ENCODE assay signal across 11 cellular contexts in the genomic region with DNA sequence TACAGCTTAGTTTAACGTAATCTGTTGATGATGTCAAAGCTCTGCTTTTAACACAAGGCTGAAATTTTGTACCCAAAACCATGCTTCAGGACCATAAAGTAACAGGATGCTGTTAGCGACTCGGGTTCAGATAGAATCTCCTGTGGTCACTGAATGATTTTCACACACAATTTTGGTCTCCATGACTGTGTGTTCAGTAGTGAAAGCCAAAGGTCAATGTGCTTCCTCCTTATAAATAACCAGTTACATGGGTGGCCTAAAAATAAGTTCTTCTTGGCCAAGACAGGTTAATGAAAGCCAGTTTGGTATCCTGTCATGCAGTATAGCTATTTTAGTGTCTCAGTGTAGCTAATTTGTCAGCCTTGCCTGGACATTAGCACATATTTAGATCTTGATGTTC. TPM values are rescaled to one million over a fixed set of nuclear protein-coding genes. Genes with fewer than 3 reads are reported as not detected.
DNase-seq lines count a peak whose midpoint lies in the region; ATAC-seq and TF ChIP-seq lines count a peak whose summit lies in the region.
"Had no signal": no experiment of that assay in that cellular context is flagged by ENCODE, and none has a peak within 500 bp of the region (broad histone marks: within the 10 kb centered on the region; RNA-seq: fewer than 3 reads in every experiment).

No MANE protein-coding gene starts in this region.

- H3K27ac ChIP-seq in skeletal muscle tissue (ENCODE audit: low read depth, low read length): peak overlapping the region; percentile 95
- H3K27ac ChIP-seq in gastroesophageal sphincter: no peak overlapping the region
- no peak overlapping the region for H3K27ac ChIP-seq in PC-9

- H3K9me3 ChIP-seq in skeletal muscle tissue (ENCODE audit: control insufficient read depth in 3 of 3, low read length in 3 of 3): no peaks in the 10 kb centered on the region
- no peaks in the 10 kb centered on the region for H3K9me3 ChIP-seq in gastroesophageal sphincter
- no peaks in the 10 kb centered on the region for H3K9me3 ChIP-seq in PC-9 (ENCODE audit: insufficient read depth, low read depth)

- no peak for DNase-seq in Right ventricle myocardium inferior (ENCODE audit: missing footprints)
- no peak for DNase-seq in cardiac septum (ENCODE audit: low spot score)
- DNase-seq in stimulated activated CD4-positive, alpha-beta T cell treated with anti-CD3 and anti-CD28 coated beads, Interleukin-4, amount 100 ng/mL, for 24 hours: no peak
- DNase-seq in PC-9: no peak
- DNase-seq: activated CD4-positive, alpha-beta T cell treated with anti-CD3 and anti-CD28 coated beads for 36 hours; NCI-H1436; PC-3 had no signal

- peaks cover 2 to 10% (median 5%) of the 10 kb centered on the region in 3 donors for H3K4me1 ChIP-seq in skeletal muscle tissue (ENCODE audit: control insufficient read depth in 3 of 3, insufficient read depth in 3 of 3, low read length in 3 of 3)
- H3K4me1 ChIP-seq in gastroesophageal sphincter: no peaks in the 10 kb centered on the region
- H3K4me1 ChIP-seq in PC-9 (replicated peaks; ENCODE audit: insufficient read depth): peaks cover 10% of the 10 kb centered on the region

- no peaks in the 10 kb centered on the region for H3K27me3 ChIP-seq in skeletal muscle tissue (ENCODE audit: control insufficient read depth in 3 of 3, insufficient read depth in 3 of 3, low read length in 3 of 3)
- no peaks in the 10 kb centered on the region for H3K27me3 ChIP-seq in gastroesophageal sphincter
- H3K27me3 ChIP-seq in PC-9 (ENCODE audit: insufficient read depth, low read depth): no peaks in the 10 kb centered on the region

- ATAC-seq in Right ventricle myocardium inferior (peak; percentile 83), HG02571 (IDR thresholded peaks at IDR 0.05; ENCODE audit: unreplicated experiment) (peak; percentile 97), HG03378 (IDR thresholded peaks at IDR 0.05; ENCODE audit: unreplicated experiment) (peak; percentile 99), gastroesophageal sphincter (no peak)
- ATAC-seq: activated CD4-positive, alpha-beta T cell treated with anti-CD3 and anti-CD28 coated beads for 36 hours; PC-3 had no signal

- H2AFZ ChIP-seq in PC-9: no peak overlapping the region

- TF ChIP-seq POLR2A in gastroesophageal sphincter (IDR thresholded peaks at IDR 0.05): no peak

- CTCF ChIA-PET in PC-9 (lab: Charles Lee): interaction anchor here (0.6 kb wide), 1 partner anchor 72 kb away, joined by 5 read pairs; no protein-coding TSS in a partner anchor

- no peak overlapping the region for H3K4me2 ChIP-seq in PC-9

- intact Hi-C loops in Right ventricle myocardium inferior (cut with DNase I) (no loop called here), cardiac septum (cut with DNase I) (no loop called here), PC-9 (cut with micrococcal nuclease; ENCODE audit: unreplicated experiment) (no loop called here)

- H3K36me3 ChIP-seq in skeletal muscle tissue (ENCODE audit: control insufficient read depth in 3 of 3, insufficient read depth in 3 of 3, low read length in 3 of 3) (no peaks in the 10 kb centered on the region), gastroesophageal sphincter (no peaks in the 10 kb centered on the region), PC-9 (ENCODE audit: low read depth) (no peaks in the 10 kb centered on the region)

- H3F3A ChIP-seq in PC-9 (ENCODE audit: insufficient read depth, low read depth): no peaks in the 10 kb centered on the region

- WGBS in gastroesophageal sphincter (ENCODE audit: low coverage in 1 of 2), 2 donors: 82 to 89% methylated on average over 3 of the region's 3 CpGs

- H3K4me3 ChIP-seq in skeletal muscle tissue (ENCODE audit: low read length in 3 of 3): peak overlapping the region in 2 of 3 donors; percentile 6 to 38
- no peak overlapping the region for H3K4me3 ChIP-seq in gastroesophageal sphincter
- H3K4me3 ChIP-seq in PC-9: no peak overlapping the region

- TF ChIP-seq CTCF in gastroesophageal sphincter (IDR thresholded peaks at IDR 0.05) (no peak), PC-9 (conservative IDR thresholded peaks at IDR 0.05) (no peak)

- H3K79me2 ChIP-seq in PC-9 (ENCODE audit: low read depth): no peaks in the 10 kb centered on the region

- H3K9ac ChIP-seq in skeletal muscle tissue (ENCODE audit: low read depth in 1 of 3, low read length in 3 of 3): peak overlapping the region; percentile 25 to 58 (median 55)

- no peak for TF ChIP-seq EP300 in gastroesophageal sphincter (IDR thresholded peaks at IDR 0.05)

- POLR2A ChIA-PET in PC-9 (lab: Charles Lee; ENCODE audit: unreplicated experiment): no interaction called here

- no peaks in the 10 kb centered on the region for H4K20me1 ChIP-seq in PC-9 (ENCODE audit: insufficient read depth)

- BruUV-seq in PC-9 (replicated peaks; lab: Mats Ljungman, UMichigan): no TSS peak

- no peaks in the 10 kb centered on the region for H3K9me2 ChIP-seq in PC-9 (ENCODE audit: insufficient read depth)

RNA-seq across cellular contexts. Expression of gene PTP4A1, which starts 19.1 kb away (rescaled TPM):
- 32.5 TPM for total RNA-seq in Right ventricle myocardium inferior
- 42.6 TPM for total RNA-seq in cardiac septum
- 28.7 TPM for total RNA-seq in skeletal muscle tissue
- total RNA-seq in gastroesophageal sphincter: 10 to 100 TPM; 27.7 to 54.5 (median 39.7) TPM
- 46.4 and 63.8 TPM in 2 replicates for total RNA-seq in PC-9 (2021)

Comparison
In these comparisons a context has a peak if more than half of its experiments do, and no peak if none do; other contexts are left out.
1. H3K4me3 ChIP-seq: peak in skeletal muscle tissue (2 of 3); none in gastroesophageal sphincter (0 of 2) and PC-9 (single experiment).